In genomic region chr6:70281923-70282902, GRCh38 we compare ENCODE assay signal across 13 cellular contexts. TPM values are rescaled to one million over a fixed set of nuclear protein-coding genes. Genes with fewer than 3 reads are reported as not detected.
A peak's percentile ranks its signal among the peaks of the same experiment; 100 is the strongest.
DNase-seq lines count a peak whose midpoint lies in the region; ATAC-seq and TF ChIP-seq lines count a peak whose summit lies in the region.
"Had no signal": no experiment of that assay in that cellular context is flagged by ENCODE, and none has a peak within 500 bp of the region (broad histone marks: within the 10 kb centered on the region; RNA-seq: fewer than 3 reads in every experiment).

No MANE protein-coding gene starts in this region.

- H2BK120ac ChIP-seq in IMR-90 (ENCODE audit: low read depth, low read length): no peak overlapping the region

- BruUV-seq in IMR-90 (replicated peaks; lab: Mats Ljungman, UMichigan) (no TSS peak), PC-9 (replicated peaks; lab: Mats Ljungman, UMichigan) (no TSS peak)

- no peaks in the 10 kb centered on the region for H3K9me3 ChIP-seq in IMR-90 (ENCODE audit: control insufficient read depth, insufficient read depth, low read length)
- no peaks in the 10 kb centered on the region for H3K9me3 ChIP-seq in lower lobe of right lung
- H3K9me3 ChIP-seq in PC-9 (ENCODE audit: insufficient read depth, low read depth): no peaks in the 10 kb centered on the region
- H3K9me3 ChIP-seq: SJSA1 had no signal

- H4K5ac ChIP-seq in IMR-90 (ENCODE audit: low read depth, low read length): no peak overlapping the region

- no peak overlapping the region for H3K14ac ChIP-seq in IMR-90 (replicated peaks; ENCODE audit: low read depth, low read length)

- H2AK9ac ChIP-seq in IMR-90 (replicated peaks; ENCODE audit: low read depth, low read length, poor library complexity): no peak overlapping the region

- dilution Hi-C loops in IMR-90 (cut with HindIII; ENCODE audit: low sequenced_read_pairs, unreplicated experiment): no loop called here

- H3K27ac Mint-ChIP-seq in stimulated activated effector memory CD8-positive, alpha-beta T cell treated with anti-CD3 and anti-CD28 coated beads, Interleukin-12 subunit alpha, Interleukin-12 subunit beta, amount 100 ng/mL, for 72 hours: no peak overlapping the region

- ATAC-seq in IMR-90 (ENCODE audit: low read depth) (no peak), foreskin keratinocyte (peak; percentile 30), lower lobe of right lung (peak; percentile 24 to 44), HG03354 (IDR thresholded peaks at IDR 0.05; ENCODE audit: poor library complexity, severe bottlenecking, unreplicated experiment) (no peak)
- ATAC-seq in stimulated activated effector memory CD8-positive, alpha-beta T cell treated with anti-CD3 and anti-CD28 coated beads, Interleukin-12 subunit alpha, Interleukin-12 subunit beta, amount 100 ng/mL, for 72 hours: peak; percentile 14

- 3% methylated on average over 10 of the region's 46 CpGs; no CpG with 5 or more reads in 1 of the 2 experiments for WGBS in IMR-90 (ENCODE audit: extremely low coverage in 2 of 2, insufficient read length in 1 of 2), 2 experiments

- no peak overlapping the region for H3K18ac ChIP-seq in IMR-90 (ENCODE audit: low read depth, low read length)

- no peaks in the 10 kb centered on the region for H3K79me2 ChIP-seq in PC-9 (ENCODE audit: low read depth)

- no peaks in the 10 kb centered on the region; the same call in 1 of the 2 replicates for H3K4me1 ChIP-seq in IMR-90 (ENCODE audit: control insufficient read depth, insufficient read depth, low read length)
- H3K4me1 ChIP-seq in foreskin keratinocyte: no peaks in the 10 kb centered on the region
- H3K4me1 ChIP-seq in lower lobe of right lung: peaks cover 11% of the 10 kb centered on the region
- no peaks in the 10 kb centered on the region for H3K4me1 ChIP-seq in PC-9 (replicated peaks; ENCODE audit: insufficient read depth)
- H3K4me1 ChIP-seq: SJSA1 had no signal

- no peak overlapping the region for H4K8ac ChIP-seq in IMR-90 (ENCODE audit: low read depth in 2 of 2, low read length in 2 of 2)

- no peaks in the 10 kb centered on the region for H3K9me2 ChIP-seq in PC-9 (ENCODE audit: insufficient read depth)

- no peaks in the 10 kb centered on the region for H3K9me3 Mint-ChIP-seq in stimulated activated effector memory CD8-positive, alpha-beta T cell treated with anti-CD3 and anti-CD28 coated beads, Interleukin-12 subunit alpha, Interleukin-12 subunit beta, amount 100 ng/mL, for 72 hours

- DNase-seq in IMR-90 (no peak), foreskin keratinocyte (no peak), lower lobe of right lung (no peak), GM19238 (ENCODE audit: insufficient read length, low spot score) (no peak), PC-9 (no peak)
- no peak for DNase-seq in stimulated activated effector memory CD8-positive, alpha-beta T cell treated with anti-CD3 and anti-CD28 coated beads, Interleukin-12 subunit alpha, Interleukin-12 subunit beta, amount 100 ng/mL, for 72 hours (ENCODE audit: low spot score in 2 of 2)
- DNase-seq: activated CD4-positive, alpha-beta T cell treated with anti-CD3 and anti-CD28 coated beads for 4 hours; activated gamma-delta T cell treated with Interleukin-2 at 50 U/mL for 16 hours; stimulated activated CD8-positive, alpha-beta memory T cell treated with anti-CD3 and anti-CD28 coated beads, Interleukin-4, amount 100 ng/mL, for 48 hours had no signal

- H3K9me1 ChIP-seq in IMR-90 (ENCODE audit: insufficient read depth, low read length): no peaks in the 10 kb centered on the region

- H3F3A ChIP-seq in PC-9 (ENCODE audit: insufficient read depth, low read depth): no peaks in the 10 kb centered on the region

- CTCF ChIA-PET in IMR-90 (lab: Yijun Ruan, JAX) (no interaction called here), PC-9 (lab: Charles Lee) (no interaction called here)

- H2AFZ ChIP-seq in IMR-90 (replicated peaks; ENCODE audit: low read length, poor library complexity) (peak overlapping the region; percentile 23), PC-9 (no peak overlapping the region)

- H3K4me2 ChIP-seq in IMR-90 (ENCODE audit: low read depth, low read length): no peak overlapping the region
- no peak overlapping the region for H3K4me2 ChIP-seq in PC-9

- H3K27ac ChIP-seq in IMR-90 (ENCODE audit: insufficient read depth, low read length): no peak overlapping the region
- no peak overlapping the region for H3K27ac ChIP-seq in foreskin keratinocyte
- no peak overlapping the region for H3K27ac ChIP-seq in lower lobe of right lung
- H3K27ac ChIP-seq in PC-9: no peak overlapping the region
- H3K27ac ChIP-seq: SJSA1 had no signal

- no peak overlapping the region for H4K91ac ChIP-seq in IMR-90 (ENCODE audit: insufficient read depth, low read depth, low read length)

- H2BK15ac ChIP-seq in IMR-90 (ENCODE audit: low read depth, low read length): no peak overlapping the region

- H3K36me3 Mint-ChIP-seq in stimulated activated effector memory CD8-positive, alpha-beta T cell treated with anti-CD3 and anti-CD28 coated beads, Interleukin-12 subunit alpha, Interleukin-12 subunit beta, amount 100 ng/mL, for 72 hours: no peaks in the 10 kb centered on the region

- no peaks in the 10 kb centered on the region for H3K4me1 Mint-ChIP-seq in stimulated activated effector memory CD8-positive, alpha-beta T cell treated with anti-CD3 and anti-CD28 coated beads, Interleukin-12 subunit alpha, Interleukin-12 subunit beta, amount 100 ng/mL, for 72 hours

- H3K23ac ChIP-seq in IMR-90 (ENCODE audit: low read depth, low read length): no peak overlapping the region

- no peak overlapping the region for H3K9ac ChIP-seq in IMR-90 (ENCODE audit: low read depth, low read length)

- intact Hi-C loops in IMR-90 (cut with micrococcal nuclease): no loop called here
- intact Hi-C loops in lower lobe of right lung (cut with DNase I): no loop called here
- intact Hi-C loops in PC-9 (cut with micrococcal nuclease; ENCODE audit: unreplicated experiment): no loop called here

- H3K36me3 ChIP-seq in IMR-90 (ENCODE audit: control insufficient read depth, insufficient read depth, low read length): no peaks in the 10 kb centered on the region
- H3K36me3 ChIP-seq in lower lobe of right lung: no peaks in the 10 kb centered on the region
- no peaks in the 10 kb centered on the region for H3K36me3 ChIP-seq in PC-9 (ENCODE audit: low read depth)
- H3K36me3 ChIP-seq: SJSA1 had no signal

- H3K27me3 ChIP-seq in IMR-90 (ENCODE audit: control insufficient read depth, insufficient read depth, low read length) (peaks cover 24% of the 10 kb centered on the region), foreskin keratinocyte (peaks cover 92% of the 10 kb centered on the region), lower lobe of right lung (ENCODE audit: low read depth) (peaks cover 48% of the 10 kb centered on the region), PC-9 (ENCODE audit: insufficient read depth, low read depth) (peaks cover 40% of the 10 kb centered on the region)
- H3K27me3 ChIP-seq: SJSA1 had no signal

- H2BK20ac ChIP-seq in IMR-90 (ENCODE audit: low read depth, low read length): no peak overlapping the region

- H3K4ac ChIP-seq in IMR-90 (ENCODE audit: low read depth, low read length): no peak overlapping the region

- TF ChIP-seq POLR2A in IMR-90 (IDR thresholded peaks at IDR 0.05; ENCODE audit: low read depth, low read length): no peak

- H3K4me3 Mint-ChIP-seq in stimulated activated effector memory CD8-positive, alpha-beta T cell treated with anti-CD3 and anti-CD28 coated beads, Interleukin-12 subunit alpha, Interleukin-12 subunit beta, amount 100 ng/mL, for 72 hours: no peak overlapping the region

- H4K20me1 ChIP-seq in IMR-90 (ENCODE audit: insufficient read depth, low read length): no peaks in the 10 kb centered on the region
- H4K20me1 ChIP-seq in PC-9 (ENCODE audit: insufficient read depth): no peaks in the 10 kb centered on the region

- TF ChIP-seq CTCF in IMR-90 (conservative IDR thresholded peaks at IDR 0.05; ENCODE audit: low read depth, low read length) (no peak), foreskin keratinocyte (conservative IDR thresholded peaks at IDR 0.05) (no peak), lower lobe of right lung (IDR thresholded peaks at IDR 0.05) (no peak), PC-9 (conservative IDR thresholded peaks at IDR 0.05) (no peak)

- POLR2A ChIA-PET in IMR-90 (lab: Charles Lee; ENCODE audit: unreplicated experiment): no interaction called here
- POLR2A ChIA-PET in PC-9 (lab: Charles Lee; ENCODE audit: unreplicated experiment): no interaction called here

- H2BK5ac ChIP-seq in IMR-90 (ENCODE audit: low read depth, low read length, poor library complexity, severe bottlenecking): no peak overlapping the region

- in situ Hi-C loops in IMR-90 (cut with MboI; ENCODE audit: low sequenced_read_pairs): no loop called here

- TF ChIP-seq RAD21 in IMR-90 (IDR thresholded peaks at IDR 0.05; ENCODE audit: low read length): no peak

- no peak overlapping the region for H2AK5ac ChIP-seq in IMR-90 (ENCODE audit: low read depth, low read length)

- H3K56ac ChIP-seq in IMR-90 (ENCODE audit: extremely low read depth, insufficient read depth, low read length): no peak overlapping the region

- no peaks in the 10 kb centered on the region for H3K79me1 ChIP-seq in IMR-90 (ENCODE audit: low read depth in 1 of 2, low read length in 2 of 2)

- no peak overlapping the region for H3K4me3 ChIP-seq in IMR-90 (ENCODE audit: insufficient read depth, low read depth, low read length)
- H3K4me3 ChIP-seq in lower lobe of right lung: peak overlapping the region; percentile 6
- no peak overlapping the region for H3K4me3 ChIP-seq in PC-9
- H3K4me3 ChIP-seq: SJSA1 had no signal

TF ChIP-seq in IMR-90, 13 proteins besides CTCF, POLR2A, EP300 and RAD21:
- TF ChIP-seq NFE2L2 (IDR thresholded peaks at IDR 0.05; ENCODE audit: low read depth, low read length): no peak

RNA-seq across cellular contexts. Expression of gene COL9A1, which starts 20.7 kb away (rescaled TPM):
- total RNA-seq in IMR-90 (2012; rRNA removed) (not detected in 2 replicates), foreskin keratinocyte (not detected in 2 replicates), lower lobe of right lung (not detected), PC-9 (2021) (not detected in 2 replicates)
- polyA plus RNA-seq in IMR-90 (2012; rRNA removed) (not detected in 2 replicates), foreskin keratinocyte (not detected in 2 replicates)
- polyA plus RNA-seq in IMR-90 (2012; cell fraction: cytosol; rRNA removed): not detected in 2 replicates
- polyA plus RNA-seq in IMR-90 (2012; cell fraction: nucleus; rRNA removed; ENCODE audit: low replicate concordance): not detected in 2 replicates
- total RNA-seq: fibroblast of villous mesenchyme, NCI-H460, SJSA1 had no signal

Comparison
In these comparisons a context has a peak if more than half of its experiments do, and no peak if none do; other contexts are left out.
1. ATAC-seq: peak in foreskin keratinocyte (single experiment), lower lobe of right lung (2 of 2) and stimulated activated effector memory CD8-positive, alpha-beta T cell treated with anti-CD3 and anti-CD28 coated beads, Interleukin-12 subunit alpha, Interleukin-12 subunit beta, amount 100 ng/mL, for 72 hours (single experiment); none in IMR-90 (single experiment) and HG03354 (single experiment).